Comparison of ENCODE assay signal across 9 cellular contexts in genomic region chr19:38425810-38426466, GRCh38. TPM values are rescaled to one million over a fixed set of nuclear protein-coding genes. Genes with fewer than 3 reads are reported as not detected.
DNase-seq lines count a peak whose midpoint lies in the region.
"Had no signal": no experiment of that assay in that cellular context is flagged by ENCODE, and none has a peak within 500 bp of the region (broad histone marks: within the 10 kb centered on the region; RNA-seq: fewer than 3 reads in every experiment).

Gene RASGRP4 (minus strand): TSS chr19:38426219. CDS start chr19:38426091, 128 bp downstream.

- intact Hi-C loops in cardiac septum (cut with DNase I): no loop called here

- H3K27me3 ChIP-seq in MG63: peaks cover 7% of the 10 kb centered on the region

- DNase-seq in GM19238 (ENCODE audit: insufficient read length, low spot score) (peak; percentile 40), T-helper 9 cell (peak; percentile 16), cardiac septum (ENCODE audit: low spot score) (peak; percentile 82), MG63 (no peak), dermis blood vessel endothelial cell (no peak), NCI-H524 (lab: John Stamatoyannopoulos, UW) (no peak), NCI-H748 (lab: John Stamatoyannopoulos, UW; ENCODE audit: unreplicated experiment) (no peak)
- peak; percentile 62 to 65 for DNase-seq in stimulated activated CD4-positive, alpha-beta T cell treated with anti-CD3 and anti-CD28 coated beads, Interleukin-2, amount 100 ng/mL, for 24 hours
- DNase-seq: NCI-H524 treated with DMSO at 0.1 percent for 48 hours had no signal

- no peaks in the 10 kb centered on the region for H3K36me3 ChIP-seq in MG63

- H3K9me3 ChIP-seq in MG63: no peaks in the 10 kb centered on the region

- no peak within 1 kb of the TSS for H3K4me3 ChIP-seq in MG63

RNA-seq across cellular contexts. Expression of gene RASGRP4, which starts in this region (rescaled TPM):
- 1.5 TPM for total RNA-seq in cardiac septum
- total RNA-seq in MG63 (2014; rRNA removed; shearing (Covaris generic); ENCODE audit: low replicate concordance): not detected in 2 replicates
- total RNA-seq in dermis blood vessel endothelial cell: not detected in 2 replicates

Comparison
In these comparisons a context has a peak if more than half of its experiments do, and no peak if none do; other contexts are left out.
1. DNase-seq: peak in GM19238 (single experiment), T-helper 9 cell (single experiment), cardiac septum (single experiment) and stimulated activated CD4-positive, alpha-beta T cell treated with anti-CD3 and anti-CD28 coated beads, Interleukin-2, amount 100 ng/mL, for 24 hours (2 of 2); none in MG63 (single experiment), dermis blood vessel endothelial cell (single experiment), NCI-H524 (0 of 2) and NCI-H748 (single experiment).